Comparison of ENCODE assay signal across 11 cellular contexts in the genomic region with DNA sequence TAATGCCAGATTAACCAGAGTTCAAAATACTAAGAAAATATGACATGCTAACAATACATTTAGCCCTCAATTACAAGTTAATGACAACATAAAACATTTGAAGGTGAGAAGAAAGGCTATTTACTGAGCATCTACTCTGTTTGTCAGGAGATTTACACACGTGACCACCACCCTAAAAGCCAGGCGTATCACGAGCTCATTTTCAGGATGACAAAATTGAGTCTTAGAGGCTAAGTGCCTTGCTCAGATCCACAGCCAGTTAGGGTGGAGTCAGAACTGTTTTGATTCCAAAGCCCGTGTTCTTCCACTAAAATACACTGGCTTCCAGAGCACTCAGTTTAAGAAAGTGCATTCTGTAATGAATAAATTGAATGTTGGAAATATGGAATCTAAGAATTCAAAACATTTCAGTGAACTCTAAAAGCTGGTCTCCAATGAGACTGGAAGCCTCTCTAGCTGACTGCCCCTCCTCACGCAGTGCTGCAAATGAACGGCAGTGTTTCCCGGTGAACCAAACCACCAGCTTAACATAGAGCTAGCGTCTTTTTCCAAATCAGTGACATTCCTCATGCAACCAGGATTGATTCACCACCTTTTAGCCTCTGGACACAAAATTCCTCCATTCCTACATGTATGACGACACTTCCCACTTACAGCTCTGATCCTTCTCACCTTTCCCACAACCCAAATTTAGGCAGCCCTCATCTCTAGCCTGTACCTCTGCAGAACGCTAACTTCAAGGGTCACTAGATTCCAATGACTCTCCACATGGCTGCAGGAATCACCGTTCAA. TPM values are rescaled to one million over a fixed set of nuclear protein-coding genes. Genes with fewer than 3 reads are reported as not detected.
DNase-seq lines count a peak whose midpoint lies in the region; ATAC-seq, FAIRE-seq and TF ChIP-seq lines count a peak whose summit lies in the region.
"Had no signal": no experiment of that assay in that cellular context is flagged by ENCODE, and none has a peak within 500 bp of the region (broad histone marks: within the 10 kb centered on the region; RNA-seq: fewer than 3 reads in every experiment).

No MANE protein-coding gene starts in this region.

- TF ChIP-seq CTCF in RWPE2 (IDR thresholded peaks at IDR 0.05; ENCODE audit: poor library complexity, severe bottlenecking) (no peak), pancreas (IDR thresholded peaks at IDR 0.05) (no peak)

- peak overlapping the region in 6 of 11 experiments; percentile 81 to 99 (median 98); a peak in 11 of 22 replicates for H3K4me2 ChIP-seq in BLaER1 treated with 17β-estradiol and CSF1 and Interleukin-3, amounts not matched to agents 10 nM and 100 nM

- no peaks in the 10 kb centered on the region for H3K27me3 ChIP-seq in BLaER1 treated with 17β-estradiol and CSF1 and Interleukin-3, amounts not matched to agents 10 nM and 100 nM
- H3K27me3 ChIP-seq in RWPE2 (ENCODE audit: insufficient read depth, poor library complexity, severe bottlenecking) (no peaks in the 10 kb centered on the region), pancreas (no peaks in the 10 kb centered on the region)

- peak; percentile 58 for ATAC-seq in RWPE2 (ENCODE audit: low read depth)
- ATAC-seq in pancreas: no peak
- no peak for ATAC-seq in GM19397 (IDR thresholded peaks at IDR 0.05; ENCODE audit: unreplicated experiment)
- no peak for ATAC-seq in GM21717 (IDR thresholded peaks at IDR 0.05; ENCODE audit: unreplicated experiment)
- ATAC-seq in GM19035 (IDR thresholded peaks at IDR 0.05; ENCODE audit: unreplicated experiment): no peak

- DNase-seq in RWPE2 (ENCODE audit: low spot score) (no peak), fibroblast of gingiva (ENCODE audit: low read depth) (peak; percentile 58), pancreas (peak in 2 of 6 donors; percentile 4 to 13), NCI-H82 treated with DMSO at 0.1 percent for 48 hours (lab: John Stamatoyannopoulos, UW; ENCODE audit: unreplicated experiment) (no peak)
- DNase-seq: activated CD8-positive, alpha-beta memory T cell treated with anti-CD3 and anti-CD28 coated beads, Interleukin-2, amount 50 U/mL, for 4 hours; DMS153; hypothalamus had no signal

- peak overlapping the region in 1 of 10 experiments; percentile 7; a peak in 1 of 20 replicates for H3K4me3 ChIP-seq in BLaER1 treated with 17β-estradiol and CSF1 and Interleukin-3, amounts not matched to agents 10 nM and 100 nM
- H3K4me3 ChIP-seq in RWPE2 (ENCODE audit: severe bottlenecking) (no peak overlapping the region), pancreas (no peak overlapping the region)

- 68 to 77% methylated on average over 11 of the region's 11 CpGs for WGBS in pancreas, 2 donors

- peaks cover 49 to 100% (median 78%) of the 10 kb centered on the region in 11 experiments; a peak in 20 of 22 replicates for H4K20me1 ChIP-seq in BLaER1 treated with 17β-estradiol and CSF1 and Interleukin-3, amounts not matched to agents 10 nM and 100 nM

- no peaks in the 10 kb centered on the region for H3K9me3 ChIP-seq in BLaER1 treated with 17β-estradiol and CSF1 and Interleukin-3, amounts not matched to agents 10 nM and 100 nM (replicated peaks in 1 of 11)
- H3K9me3 ChIP-seq in RWPE2 (ENCODE audit: severe bottlenecking) (no peaks in the 10 kb centered on the region), pancreas (no peaks in the 10 kb centered on the region)

- H3K27ac ChIP-seq in BLaER1 treated with 17β-estradiol and CSF1 and Interleukin-3, amounts not matched to agents 10 nM and 100 nM: no peak overlapping the region; a peak in 1 of 22 replicates
- peak overlapping the region; percentile 99 for H3K27ac ChIP-seq in RWPE2 (ENCODE audit: poor library complexity, severe bottlenecking)
- peak overlapping the region in 3 of 4 donors; percentile 11 to 30 (median 19) for H3K27ac ChIP-seq in pancreas

- intact Hi-C loops in pancreas (cut with DNase I): no loop called here

- H3K4me1 ChIP-seq in BLaER1 treated with 17β-estradiol and CSF1 and Interleukin-3, amounts not matched to agents 10 nM and 100 nM: peaks cover 73 to 100% (median 92%) of the 10 kb centered on the region in 10 experiments
- H3K4me1 ChIP-seq in RWPE2 (ENCODE audit: insufficient read depth, poor library complexity, severe bottlenecking) (peaks cover 63% of the 10 kb centered on the region), pancreas (peaks cover 17 to 72% (median 47%) of the 10 kb centered on the region in 3 donors)

- FAIRE-seq in pancreas (lab: Jason Lieb, UNC): no peak

- peaks cover 16 to 58% (median 30%) of the 10 kb centered on the region in 11 experiments; a peak in 19 of 22 replicates for H3K36me3 ChIP-seq in BLaER1 treated with 17β-estradiol and CSF1 and Interleukin-3, amounts not matched to agents 10 nM and 100 nM
- H3K36me3 ChIP-seq in RWPE2 (ENCODE audit: low read depth): peaks cover 54% of the 10 kb centered on the region
- no peaks in the 10 kb centered on the region for H3K36me3 ChIP-seq in pancreas

- peak overlapping the region in 1 of 11 experiments; percentile 36; a peak in 2 of 22 replicates for H3K9ac ChIP-seq in BLaER1 treated with 17β-estradiol and CSF1 and Interleukin-3, amounts not matched to agents 10 nM and 100 nM

RNA-seq across cellular contexts. Expression of a gene that starts 5.9 kb away (rescaled TPM):
- 10 to 100 TPM; 10.7 to 28.8 (median 15.6) TPM for total RNA-seq in pancreas
- polyA plus RNA-seq in pancreas: 10 to 100 TPM; 17.8 to 22.7 TPM

RNA-seq across cellular contexts. Expression of a gene that starts 22.1 kb away (rescaled TPM):
- total RNA-seq in pancreas: 10 to 100 TPM; 11.3 to 22.1 (median 17.0) TPM
- polyA plus RNA-seq in pancreas: 1 to 10 TPM; 3.5 to 7.7 TPM

Comparison
In these comparisons a context has a peak if more than half of its experiments do, and no peak if none do; other contexts are left out.
1. H3K27ac ChIP-seq: peak in RWPE2 (single experiment) and pancreas (3 of 4); none in BLaER1 treated with 17β-estradiol and CSF1 and Interleukin-3, amounts not matched to agents 10 nM and 100 nM (0 of 11).